8 cellular contexts compared by ENCODE assay signal in genomic region chr19:23758187-23759074, GRCh38. TPM values are rescaled to one million over a fixed set of nuclear protein-coding genes. Genes with fewer than 3 reads are reported as not detected.
A peak's percentile ranks its signal among the peaks of the same experiment; 100 is the strongest.
DNase-seq lines count a peak whose midpoint lies in the region; TF ChIP-seq lines count a peak whose summit lies in the region.

ZNF681 (minus strand) TSS chr19:23758891; CDS start chr19:23758749, 142 bp downstream.

- TF ChIP-seq CTCF in breast epithelium (IDR thresholded peaks at IDR 0.05) (peak in 2 of 3 donors; percentile 12 to 30), smooth muscle cell (IDR thresholded peaks at IDR 0.05; ENCODE audit: borderline replicate concordance, insufficient read depth, poor library complexity, severe bottlenecking) (no peak)

- H3K9me3 ChIP-seq in HAP-1 (no peaks in the 10 kb centered on the region), breast epithelium (no peaks in the 10 kb centered on the region), smooth muscle cell (replicated peaks; ENCODE audit: low read depth) (no peaks in the 10 kb centered on the region)

- H3K4me1 ChIP-seq in HAP-1, result no peaks in the 10 kb centered on the region; the same call in 1 of the 2 replicates
- H3K4me1 ChIP-seq in breast epithelium, result no peaks in the 10 kb centered on the region
- peaks cover 5% of the 10 kb centered on the region for H3K4me1 ChIP-seq in smooth muscle cell (ENCODE audit: low read depth)

- intact Hi-C loops in breast epithelium (cut with DNase I; ENCODE audit: low total_unique reads), result no loop called here

- no peaks in the 10 kb centered on the region for H3F3A ChIP-seq in smooth muscle cell (ENCODE audit: low read depth)

- peaks cover 18% of the 10 kb centered on the region for H3K79me2 ChIP-seq in smooth muscle cell (ENCODE audit: low read depth)

- H3K4me3 ChIP-seq in HAP-1 (peak within 1 kb of the TSS; percentile 63), breast epithelium (peak within 1 kb of the TSS; percentile 49 to 78 (median 77)), smooth muscle cell (peak within 1 kb of the TSS; percentile 70)

- H3K36me3 ChIP-seq in HAP-1 (replicated peaks), result no peaks in the 10 kb centered on the region; the same call in 1 of the 2 replicates
- no peaks in the 10 kb centered on the region for H3K36me3 ChIP-seq in breast epithelium
- H3K36me3 ChIP-seq in smooth muscle cell (ENCODE audit: low read depth), result peaks cover 4% of the 10 kb centered on the region

- peak within 1 kb of the TSS; percentile 81 for H3K9ac ChIP-seq in smooth muscle cell (ENCODE audit: low read depth)

- H3K4me2 ChIP-seq in smooth muscle cell, result peak within 1 kb of the TSS; percentile 90

- no peaks in the 10 kb centered on the region for H3K27me3 ChIP-seq in HAP-1 (ENCODE audit: low read depth)
- no peaks in the 10 kb centered on the region for H3K27me3 ChIP-seq in breast epithelium
- no peaks in the 10 kb centered on the region for H3K27me3 ChIP-seq in smooth muscle cell (ENCODE audit: low read depth)

- WGBS in smooth muscle cell (ENCODE audit: low lambda C conversion rate), result 5% methylated on average over 44 of the region's 44 CpGs

- DNase-seq in GM04503 (ENCODE audit: low read depth), result peak; percentile 65
- peak; percentile 84 to 91 for DNase-seq in HAP-1 (ENCODE audit: low spot score in 2 of 2)
- peak; percentile 96 for DNase-seq in NCI-H1105 treated with DMSO at 0.1 percent for 48 hours (lab: John Stamatoyannopoulos, UW)
- DNase-seq in T1000 (lab: John Stamatoyannopoulos, UW), result peak; percentile 75
- peak; percentile 87 to 89 for DNase-seq in breast epithelium (ENCODE audit: low spot score in 2 of 2)
- peak; percentile 86 for DNase-seq in iPS-NIHi11 (ENCODE audit: low spot score)
- DNase-seq in smooth muscle cell (lab: John Stamatoyannopoulos, UW; ENCODE audit: unreplicated experiment), result peak; percentile 38
- DNase-seq in NOMO-1 (lab: John Stamatoyannopoulos, UW; ENCODE audit: unreplicated experiment in 2 of 2), result no peak

- peak within 1 kb of the TSS; percentile 78 to 83 for H3K27ac ChIP-seq in breast epithelium
- H3K27ac ChIP-seq in smooth muscle cell (ENCODE audit: low read depth), result peak within 1 kb of the TSS; percentile 78

- TF ChIP-seq POLR2A in breast epithelium (IDR thresholded peaks at IDR 0.05), result no peak

- H2AFZ ChIP-seq in smooth muscle cell (ENCODE audit: low read depth), result peak within 1 kb of the TSS; percentile 96

- in situ Hi-C loops in HAP-1 (cut with MboI; ENCODE audit: low sequenced_read_pairs), result no loop called here

- H4K20me1 ChIP-seq in smooth muscle cell (ENCODE audit: low read depth), result no peaks in the 10 kb centered on the region

RNA-seq across cellular contexts. Expression of gene ZNF681, which starts in this region (rescaled TPM):
- total RNA-seq in breast epithelium (1 to 10 TPM; 1.1 to 6.1 (median 2.6) TPM), smooth muscle cell (1.5 and 14.1 TPM in 2 replicates)
- 0.07 and 0.08 TPM in 2 replicates for polyA plus RNA-seq in smooth muscle cell

Comparison
In these comparisons a context has a peak if more than half of its experiments do, and no peak if none do; other contexts are left out.
1. DNase-seq: peak in GM04503 (single experiment), HAP-1 (2 of 2), NCI-H1105 treated with DMSO at 0.1 percent for 48 hours (single experiment), T1000 (single experiment), breast epithelium (2 of 2), iPS-NIHi11 (single experiment) and smooth muscle cell (single experiment); none in NOMO-1 (0 of 2).
2. Peak in every context shown above with its lines, with median percentiles within 50 percentile points of each other: H3K4me3 ChIP-seq.